15 cellular contexts compared by ENCODE assay signal in genomic region chr14:74258705-74259035, GRCh38. TPM values are rescaled to one million over a fixed set of nuclear protein-coding genes. Genes with fewer than 3 reads are reported as not detected.
DNase-seq lines count a peak whose midpoint lies in the region; ATAC-seq, FAIRE-seq and TF ChIP-seq lines count a peak whose summit lies in the region.
"Had no signal": no experiment of that assay in that cellular context is flagged by ENCODE, and none has a peak within 500 bp of the region (broad histone marks: within the 10 kb centered on the region; RNA-seq: fewer than 3 reads in every experiment).

No MANE protein-coding gene starts in this region.

- no peak for FAIRE-seq in K562 (lab: Jason Lieb, UNC)

- BruUV-seq in K562 (replicated peaks; lab: Mats Ljungman, UMichigan), result no TSS peak

- no peaks in the 10 kb centered on the region for H3K79me2 ChIP-seq in K562 (ENCODE audit: control insufficient read depth, insufficient read depth, low read length)

- H3K36me3 ChIP-seq in heart right ventricle (no peaks in the 10 kb centered on the region), K562 (ENCODE audit: control insufficient read depth, insufficient read depth, low read length) (no peaks in the 10 kb centered on the region), prostate gland (no peaks in the 10 kb centered on the region)

- TF ChIP-seq POLR2A in K562 (conservative IDR thresholded peaks at IDR 0.05) (no peak), prostate gland (IDR thresholded peaks at IDR 0.05) (no peak)

- no peaks in the 10 kb centered on the region for H3K9me3 Mint-ChIP-seq in naive B cell
- no peaks in the 10 kb centered on the region for H3K9me3 Mint-ChIP-seq in type B pancreatic cell

- H3K4me2 ChIP-seq in K562 (ENCODE audit: insufficient read depth, low read length), result no peak overlapping the region

- in situ Hi-C loops in K562 (cut with MboI), result no loop called here

- CTCF ChIA-PET in K562 (lab: Yijun Ruan, JAX; ENCODE audit: low intra/inter-chr PET ratio), result interaction anchor here (3.3 kb wide), 1 partner anchor 146 kb away, joined by 43 read pairs; no protein-coding TSS in a partner anchor

- peaks cover 9 to 53% (median 14%) of the 10 kb centered on the region in 3 donors for H3K27me3 Mint-ChIP-seq in naive B cell
- peaks cover 42% of the 10 kb centered on the region for H3K27me3 Mint-ChIP-seq in type B pancreatic cell

- H3K9ac ChIP-seq in K562 (ENCODE audit: insufficient read depth in 1 of 2, low read depth in 2 of 2, low read length in 2 of 2), result no peak overlapping the region

- TF ChIP-seq CTCF in heart right ventricle (IDR thresholded peaks at IDR 0.05), result no peak
- TF ChIP-seq CTCF in K562 (IDR thresholded peaks at IDR 0.05 in 2 of 3, conservative IDR thresholded peaks at IDR 0.05 in 1 of 3; ENCODE audit: insufficient read depth in 2 of 3, low read depth in 1 of 3, low read length in 3 of 3), result no peak
- no peak for TF ChIP-seq CTCF in type B pancreatic cell (conservative IDR thresholded peaks at IDR 0.05)
- no peak for TF ChIP-seq CTCF in prostate gland (IDR thresholded peaks at IDR 0.05)

- peaks cover 4 to 7% (median 7%) of the 10 kb centered on the region in 3 donors for H3K4me1 Mint-ChIP-seq in naive B cell
- no peaks in the 10 kb centered on the region for H3K4me1 Mint-ChIP-seq in type B pancreatic cell (ENCODE audit: unreplicated experiment)

- no peak for TF ChIP-seq EP300 in K562 (IDR thresholded peaks at IDR 0.05; ENCODE audit: low read length)

- H3K4me1 ChIP-seq in heart right ventricle (peaks cover 0 to 17% (median 13%) of the 10 kb centered on the region in 9 donors), K562 (replicated peaks in 1 of 2; ENCODE audit: control insufficient read depth in 2 of 2, insufficient read depth in 2 of 2, low read length in 2 of 2) (peaks cover 0 to 18% of the 10 kb centered on the region in 2 experiments; a peak in 2 of 5 replicates), prostate gland (replicated peaks) (peaks cover 4% of the 10 kb centered on the region)

- H3K4me3 Mint-ChIP-seq in naive B cell, result peak overlapping the region; percentile 39 to 89 (median 77)
- peak overlapping the region; percentile 70 for H3K4me3 Mint-ChIP-seq in type B pancreatic cell

- no peak for DNase-seq in heart right ventricle
- no peak for DNase-seq in left cardiac atrium
- DNase-seq in K562 (ENCODE audit: extremely low read depth in 1 of 4, low spot score in 3 of 4), result no peak
- DNase-seq in naive B cell, result no peak
- DNase-seq in type B pancreatic cell (ENCODE audit: extremely low spot score, unreplicated experiment), result no peak
- DNase-seq in prostate gland (ENCODE audit: low spot score), result no peak
- DNase-seq: activated CD4-positive, alpha-beta T cell treated with anti-CD3 and anti-CD28 coated beads, Interleukin-2, amount 50 U/mL, for 4 hours; cortex of kidney; foreskin melanocyte; GDM1; Kasumi-1; NCI-H2029 had no signal

- H4K20me1 ChIP-seq in K562 (replicated peaks; ENCODE audit: control insufficient read depth, insufficient read depth, low read length), result no peaks in the 10 kb centered on the region; the same call in 1 of the 2 replicates

- no peak for TF ChIP-seq RAD21 in K562 (CRISPR knock-in tag; conservative IDR thresholded peaks at IDR 0.05 in 1 of 2, IDR thresholded peaks at IDR 0.05 in 1 of 2)

- no peaks in the 10 kb centered on the region for H3K9me1 ChIP-seq in K562 (ENCODE audit: control insufficient read depth, insufficient read depth, low read length)

- H3K27ac Mint-ChIP-seq in naive B cell, result no peak overlapping the region
- H3K27ac Mint-ChIP-seq in type B pancreatic cell, result no peak overlapping the region

- no peak overlapping the region for H2AFZ ChIP-seq in K562 (ENCODE audit: low read depth, low read length)

- POLR2A ChIA-PET in K562 (lab: Yijun Ruan, JAX), result interaction anchor here (1.4 kb wide), 1 partner anchor 17 kb away, joined by 5 read pairs; no protein-coding TSS in a partner anchor

- intact Hi-C loops in heart right ventricle (cut with DNase I), result loop anchor here in 1 of 10 donors (5.0 kb wide), 1 partner anchor 146 kb away; no protein-coding TSS in a partner anchor
- intact Hi-C loops in left cardiac atrium (cut with DNase I), result no loop called here
- intact Hi-C loops in K562 (cut with micrococcal nuclease), result no loop called here
- intact Hi-C loops in prostate gland (cut with DNase I), result no loop called here

- WGBS in heart right ventricle, 2 donors, result 52 to 68% methylated on average over 3 of the region's 3 CpGs
- WGBS in K562 (ENCODE audit: insufficient coverage, low coverage, missing lambda C conversion rate), result 0% methylated on average over 1 of the region's 3 CpGs
- 81% methylated on average over 3 of the region's 3 CpGs for WGBS in prostate gland

- H3K27me3 ChIP-seq in heart right ventricle (peaks cover 0 to 20% (median 0%) of the 10 kb centered on the region in 7 donors), K562 (ENCODE audit: control insufficient read depth in 2 of 2, insufficient read depth in 2 of 2, low read length in 2 of 2) (peaks cover 9 to 35% of the 10 kb centered on the region in 2 experiments; a peak in 4 of 5 replicates), prostate gland (replicated peaks; ENCODE audit: insufficient read depth) (no peaks in the 10 kb centered on the region)

- H3K36me3 Mint-ChIP-seq in naive B cell (no peaks in the 10 kb centered on the region), type B pancreatic cell (no peaks in the 10 kb centered on the region)

- H3K27ac ChIP-seq in heart right ventricle, result no peak overlapping the region
- H3K27ac ChIP-seq in K562 (ENCODE audit: extremely low read depth, low read depth, low read length), result no peak overlapping the region
- H3K27ac ChIP-seq in prostate gland, result no peak overlapping the region

- H3K9me3 ChIP-seq in heart right ventricle, result no peaks in the 10 kb centered on the region
- H3K9me3 ChIP-seq in K562 (replicated peaks; ENCODE audit: control insufficient read depth, insufficient read depth, low read depth, low read length), result no peaks in the 10 kb centered on the region
- no peaks in the 10 kb centered on the region for H3K9me3 ChIP-seq in prostate gland

- ATAC-seq in heart right ventricle, result peak in 1 of 8 donors; percentile 6
- no peak for ATAC-seq in left cardiac atrium
- no peak for ATAC-seq in K562
- ATAC-seq in naive B cell (ENCODE audit: low read depth in 2 of 2), result no peak
- ATAC-seq in HG03342 (IDR thresholded peaks at IDR 0.05; ENCODE audit: unreplicated experiment), result no peak
- ATAC-seq in GM19452 (IDR thresholded peaks at IDR 0.05; ENCODE audit: unreplicated experiment), result no peak

- H3K4me3 ChIP-seq in heart right ventricle (peak overlapping the region in 8 of 10 donors; percentile 61 to 84 (median 73)), K562 (no peak overlapping the region), prostate gland (no peak overlapping the region)

RNA-seq across cellular contexts. Expression of gene VSX2, which starts 19.4 kb away (rescaled TPM):
- not detected for total RNA-seq in heart right ventricle
- polyA plus RNA-seq in heart right ventricle, result not detected
- not detected for total RNA-seq in left cardiac atrium
- not detected in 2 replicates for total RNA-seq in K562 (2011; cell fraction: chromatin; rRNA removed; ENCODE audit: low replicate concordance)
- not detected in 2 replicates for total RNA-seq in K562 (2011; cell fraction: nucleolus; rRNA removed)
- not detected in 2 replicates for total RNA-seq in K562 (2011; cell fraction: nucleoplasm; rRNA removed)
- not detected in 2 replicates for total RNA-seq in K562 (2014; rRNA removed)
- not detected in 2 replicates for total RNA-seq in K562 (2014; rRNA removed; fragmentation: Illumina TruSeq; extraction: Trizol)
- total RNA-seq in K562 (2015; rRNA removed; fragmentation: Illumina TruSeq; extraction: Trizol), result not detected in 2 replicates
- 0.04 TPM in 1 of 2 replicates, not detected in the other for total RNA-seq in K562 (2021)
- not detected in 2 replicates for polyA plus RNA-seq in K562 (2011; rRNA removed)
- polyA plus RNA-seq in K562 (2011; cell fraction: cytosol; rRNA removed), result not detected in 2 replicates
- polyA plus RNA-seq in K562 (2011; cell fraction: nucleus; rRNA removed), result not detected in 2 replicates
- polyA plus RNA-seq in K562 (2012), result not detected in 2 replicates
- polyA plus RNA-seq in K562 (2014; fragmentation: Illumina TruSeq; extraction: Trizol), result not detected in 2 replicates
- polyA plus RNA-seq in K562 (2014; fragmentation: Nextera tagmentation; extraction: Ambion mirVana), result not detected
- polyA plus RNA-seq in K562 (2014; rRNA removed), result not detected in 2 replicates
- polyA minus RNA-seq in K562 (2011; rRNA and poly(A)+ RNA removed), result not detected in 2 replicates
- not detected in 2 replicates for polyA minus RNA-seq in K562 (2011; cell fraction: cytosol; rRNA and poly(A)+ RNA removed)
- not detected in 2 replicates for polyA minus RNA-seq in K562 (2011; cell fraction: nucleus; rRNA and poly(A)+ RNA removed)
- polyA plus RNA-seq in naive B cell (ENCODE audit: low read depth in 6 of 6), result not detected
- 0.12 TPM in 1 of 2 replicates, not detected in the other for total RNA-seq in type B pancreatic cell (ENCODE audit: low replicate concordance)
- not detected for total RNA-seq in prostate gland
- total RNA-seq: liver had no signal
- polyA plus RNA-seq: liver had no signal

RNA-seq across cellular contexts. Expression of gene ABCD4, which starts 44.1 kb away (rescaled TPM):
- total RNA-seq in heart right ventricle (10 to 100 TPM; 18.1 to 26.3 (median 22.0) TPM), left cardiac atrium (10 to 100 TPM; 22.5 to 26.8 TPM), K562 (2014; rRNA removed) (13.2 and 14.8 TPM in 2 replicates), K562 (2014; rRNA removed; fragmentation: Illumina TruSeq; extraction: Trizol) (8.2 and 8.4 TPM in 2 replicates), K562 (2015; rRNA removed; fragmentation: Illumina TruSeq; extraction: Trizol) (9.5 and 11.2 TPM in 2 replicates), K562 (2021) (16.4 and 17.2 TPM in 2 replicates), type B pancreatic cell (ENCODE audit: low replicate concordance) (60.5 and 92.6 TPM in 2 replicates), prostate gland (10 to 100 TPM; 33.4 to 77.3 TPM)
- polyA plus RNA-seq in heart right ventricle (10 to 100 TPM; 17.8 to 76.4 TPM), K562 (2011; rRNA removed) (12.4 and 16.6 TPM in 2 replicates), K562 (2014; fragmentation: Illumina TruSeq; extraction: Trizol) (13.8 and 14.5 TPM in 2 replicates), K562 (2014; fragmentation: Nextera tagmentation; extraction: Ambion mirVana) (1 to 10 TPM; 3.5 to 5.5 TPM), K562 (2014; rRNA removed) (15.7 and 22.9 TPM in 2 replicates), naive B cell (ENCODE audit: low read depth in 6 of 6) (10 to 100 TPM; 23.2 to 32.8 (median 27.5) TPM)
- 138 and 248 TPM in 2 replicates for total RNA-seq in K562 (2011; cell fraction: chromatin; rRNA removed; ENCODE audit: low replicate concordance)
- total RNA-seq in K562 (2011; cell fraction: nucleolus; rRNA removed), result 114 and 119 TPM in 2 replicates
- total RNA-seq in K562 (2011; cell fraction: nucleoplasm; rRNA removed), result 128 and 188 TPM in 2 replicates
- 7.9 and 12.2 TPM in 2 replicates for polyA plus RNA-seq in K562 (2011; cell fraction: cytosol; rRNA removed)
- polyA plus RNA-seq in K562 (2011; cell fraction: nucleus; rRNA removed), result 109 and 125 TPM in 2 replicates
- polyA plus RNA-seq in K562 (2012), result 11.9 and 27.3 TPM in 2 replicates
- polyA minus RNA-seq in K562 (2011; rRNA and poly(A)+ RNA removed), result 14.6 and 15.0 TPM in 2 replicates
- 7.5 and 7.9 TPM in 2 replicates for polyA minus RNA-seq in K562 (2011; cell fraction: cytosol; rRNA and poly(A)+ RNA removed)
- 33.4 and 40.4 TPM in 2 replicates for polyA minus RNA-seq in K562 (2011; cell fraction: nucleus; rRNA and poly(A)+ RNA removed)

Comparison
In these comparisons a context has a peak if more than half of its experiments do, and no peak if none do; other contexts are left out.
1. H3K4me3 ChIP-seq: peak in heart right ventricle (8 of 10); none in K562 (single experiment) and prostate gland (0 of 2).